8 cellular contexts compared by ENCODE assay signal in the genomic region with DNA sequence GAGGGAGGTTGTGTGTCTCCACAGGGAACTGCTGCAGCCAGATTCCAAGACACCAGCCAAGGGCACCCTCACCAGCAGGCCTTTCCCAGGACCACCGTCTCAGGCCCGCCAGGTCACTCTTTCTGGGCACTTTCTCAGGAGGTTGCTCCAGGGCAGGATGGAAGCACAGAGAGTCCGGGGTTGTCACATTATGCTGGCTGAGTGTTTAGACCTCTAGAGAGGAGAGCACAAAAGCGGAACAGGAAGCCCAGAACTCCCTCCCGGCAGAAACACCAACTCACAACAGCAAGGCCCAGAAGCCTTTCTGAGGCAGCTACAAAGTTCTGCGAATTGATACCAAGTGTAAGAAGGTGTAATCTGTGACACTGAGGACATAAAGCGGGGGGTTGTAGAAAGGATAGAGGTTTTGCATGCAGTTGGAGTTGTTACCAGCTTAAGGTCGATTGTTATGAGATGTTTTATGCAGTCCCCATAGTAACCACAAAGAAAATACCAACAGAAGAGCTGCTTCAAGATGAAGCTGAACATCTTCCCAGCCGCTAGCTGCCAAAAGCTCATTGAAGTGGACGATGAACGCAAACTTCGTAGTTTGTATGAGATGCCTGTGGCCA. TPM values are rescaled to one million over a fixed set of nuclear protein-coding genes. Genes with fewer than 3 reads are reported as not detected.
DNase-seq lines count a peak whose midpoint lies in the region; ATAC-seq and TF ChIP-seq lines count a peak whose summit lies in the region.
"Not testable (repeated sequence)": the region's sequence is repeated elsewhere in the genome, so short reads cannot be mapped to it uniquely, and the experiment has no call there.

No MANE protein-coding gene starts in this region.

- H3K27ac ChIP-seq in H9 (ENCODE audit: insufficient read length, low read depth, low read length); coronary artery; neuronal stem cell (replicated peaks; ENCODE audit: low read length); upper lobe of right lung: not testable (repeated sequence)

- not testable (repeated sequence) for H4K91ac ChIP-seq in H9 (ENCODE audit: insufficient read length, low read depth, low read length); neuronal stem cell (ENCODE audit: low read depth, low read length, poor library complexity)

- not testable (repeated sequence) for H4K20me1 ChIP-seq in H9 (ENCODE audit: control insufficient read depth, insufficient read depth, insufficient read length)

- H3K18ac ChIP-seq in H9 (ENCODE audit: insufficient read length, low read depth, low read length); neuronal stem cell (ENCODE audit: low read length): not testable (repeated sequence)

- H3K27ac Mint-ChIP-seq in H9 = not testable (repeated sequence)
- peak overlapping the region; percentile 84 for H3K27ac Mint-ChIP-seq in T-helper 17 cell

- H3K79me1 ChIP-seq in H9 (ENCODE audit: insufficient read depth, low read depth, low read length, poor library complexity, severe bottlenecking); neuronal stem cell (ENCODE audit: low read depth, low read length): not testable (repeated sequence)

- H3K4me2 ChIP-seq in H9 (ENCODE audit: insufficient read depth, insufficient read length, low read length); neuronal stem cell (ENCODE audit: insufficient read depth, low read length, poor library complexity, severe bottlenecking): not testable (repeated sequence)

- H2BK20ac ChIP-seq in H9 (ENCODE audit: low read depth, low read length, poor library complexity, severe bottlenecking) = not testable (repeated sequence)

- not testable (repeated sequence) for H2BK15ac ChIP-seq in H9 (ENCODE audit: low read depth, low read length); neuronal stem cell (ENCODE audit: low read length)

- H3K4ac ChIP-seq in H9 (ENCODE audit: low read depth, low read length); neuronal stem cell (ENCODE audit: low read length): not testable (repeated sequence)

- not testable (repeated sequence) for H3K4me1 Mint-ChIP-seq in H9, T-helper 17 cell

- DNase-seq in CD1c-positive myeloid dendritic cell (ENCODE audit: extremely low spot score) (peak; percentile 43), H9 (peak; percentile 24), NAMALWA (ENCODE audit: low spot score) (peak; percentile 18), coronary artery (ENCODE audit: low spot score) (peak; percentile 54), medulla oblongata (ENCODE audit: extremely low spot score) (peak; percentile 15), upper lobe of right lung (peak; percentile 18)
- not testable (repeated sequence) for DNase-seq in T-helper 17 cell; neuronal stem cell (ENCODE audit: low spot score)

- not testable (repeated sequence) for H3K9me3 ChIP-seq in H9 (ENCODE audit: control insufficient read depth, low read depth, low read length); T-helper 17 cell (ENCODE audit: control insufficient read depth, low read length, poor library complexity, severe bottlenecking); neuronal stem cell (replicated peaks in 1 of 2; ENCODE audit: control insufficient read depth in 2 of 2, insufficient read depth in 1 of 2, low read depth in 1 of 2, low read length in 2 of 2); upper lobe of right lung

- H3K36me3 ChIP-seq in neuronal stem cell (replicated peaks in 1 of 2; ENCODE audit: control insufficient read depth in 2 of 2, insufficient read depth in 2 of 2, low read length in 2 of 2); upper lobe of right lung: not testable (repeated sequence)

- not testable (repeated sequence) for H3T11ph ChIP-seq in H9 (ENCODE audit: low read length)

- H3K27me3 Mint-ChIP-seq in H9 (ENCODE audit: low read depth) = not testable (repeated sequence)
- peaks cover 18% of the 10 kb centered on the region for H3K27me3 Mint-ChIP-seq in T-helper 17 cell

- not testable (repeated sequence) for H3K4me3 Mint-ChIP-seq in H9, T-helper 17 cell

- H3K27me3 ChIP-seq in H9 (ENCODE audit: insufficient read depth, low read length); neuronal stem cell (ENCODE audit: control insufficient read depth in 3 of 3, insufficient read depth in 3 of 3, low read depth in 1 of 3, low read length in 3 of 3); upper lobe of right lung: not testable (repeated sequence)

- H3K79me2 ChIP-seq in H9 (ENCODE audit: insufficient read depth, low read length) = not testable (repeated sequence)

- not testable (repeated sequence) for H3K9me3 Mint-ChIP-seq in H9

- not testable (repeated sequence) for H3K56ac ChIP-seq in H9 (ENCODE audit: insufficient read length, low read depth, low read length)

- TF ChIP-seq CTCF in H9 (conservative IDR thresholded peaks at IDR 0.05); coronary artery (IDR thresholded peaks at IDR 0.05); upper lobe of right lung (IDR thresholded peaks at IDR 0.05): not testable (repeated sequence)

- H2BK12ac ChIP-seq in H9 (ENCODE audit: insufficient read length, low read depth, low read length); neuronal stem cell (ENCODE audit: low read length): not testable (repeated sequence)

- not testable (repeated sequence) for H4K5ac ChIP-seq in H9 (ENCODE audit: insufficient read length, low read depth, low read length)

- intact Hi-C loops in upper lobe of right lung (cut with DNase I) = not testable (repeated sequence)

- H2AFZ ChIP-seq in H9 (ENCODE audit: low read length) = not testable (repeated sequence)
- peak overlapping the region; percentile 77 for H2AFZ ChIP-seq in neuronal stem cell (ENCODE audit: low read length)

- H3K9ac ChIP-seq in H9 (ENCODE audit: extremely low read depth, insufficient read length, low read length); neuronal stem cell (ENCODE audit: low read depth, low read length, poor library complexity): not testable (repeated sequence)

- H4K8ac ChIP-seq in H9 (replicated peaks; ENCODE audit: insufficient read length, low read depth, low read length); neuronal stem cell (ENCODE audit: low read depth, low read length): not testable (repeated sequence)

- not testable (repeated sequence) for H2BK120ac ChIP-seq in H9 (ENCODE audit: low read depth, low read length, poor library complexity, severe bottlenecking); neuronal stem cell (ENCODE audit: low read depth, low read length)

- H2AK5ac ChIP-seq in H9 (ENCODE audit: insufficient read length, low read length); neuronal stem cell (ENCODE audit: low read depth, low read length): not testable (repeated sequence)

- not testable (repeated sequence) for H3K14ac ChIP-seq in H9 (ENCODE audit: insufficient read depth, low read length); neuronal stem cell (ENCODE audit: low read length)

- not testable (repeated sequence) for H3K23ac ChIP-seq in H9 (ENCODE audit: insufficient read length, low read depth, low read length); neuronal stem cell (ENCODE audit: low read depth, low read length, poor library complexity)

- H3K4me3 ChIP-seq in coronary artery; neuronal stem cell (ENCODE audit: low read length in 2 of 2); upper lobe of right lung: not testable (repeated sequence)

- H2BK5ac ChIP-seq in H9 (ENCODE audit: insufficient read length, low read length); neuronal stem cell (ENCODE audit: low read length): not testable (repeated sequence)

- peak; percentile 60 for ATAC-seq in T-helper 17 cell
- peak; percentile 24 for ATAC-seq in upper lobe of right lung

- no CpG with 5 or more reads among the region's 12 CpGs for WGBS in H9 (ENCODE audit: extremely low coverage, insufficient read length, low lambda C conversion rate)
- no CpG with 5 or more reads among the region's 12 CpGs for WGBS in neuronal stem cell (ENCODE audit: extremely low coverage in 2 of 2, insufficient read length in 2 of 2, insufficient replicate concordance in 1 of 2), 2 donors

- not testable (repeated sequence) for H3K36me3 Mint-ChIP-seq in H9 (ENCODE audit: insufficient read depth in 1 of 3, low read depth in 3 of 3); T-helper 17 cell (ENCODE audit: low read depth)

- not testable (repeated sequence) for H3K4me1 ChIP-seq in H9 (ENCODE audit: insufficient read depth, low read length); neuronal stem cell (ENCODE audit: control insufficient read depth in 2 of 2, insufficient read depth in 1 of 2, low read depth in 1 of 2, low read length in 2 of 2); upper lobe of right lung

- not testable (repeated sequence) for H3K23me2 ChIP-seq in H9 (ENCODE audit: insufficient read length, low read depth, low read length, poor library complexity, severe bottlenecking)

RNA-seq across cellular contexts. Expression of a gene that starts 43.8 kb away (rescaled TPM):
- total RNA-seq in H9 (2021) = 44.2 and 48.1 TPM in 2 replicates
- total RNA-seq in T-helper 17 cell = 10 to 100 TPM; 80.0 to 87.8 TPM
- polyA plus RNA-seq in neuronal stem cell (2013, experiment 1 of 2) = 48.1 TPM
- 50.5 TPM for polyA plus RNA-seq in neuronal stem cell (2013, experiment 2 of 2)
- total RNA-seq in upper lobe of right lung = 51.2 TPM
